ENCODE assay signal across 11 cellular contexts in genomic region chr2:197079832-197080555, GRCh38.
DNase-seq lines count a peak whose midpoint lies in the region; ATAC-seq and TF ChIP-seq lines count a peak whose summit lies in the region.
"Had no signal": no experiment of that assay in that cellular context is flagged by ENCODE, and none has a peak within 500 bp of the region (broad histone marks: within the 10 kb centered on the region; RNA-seq: fewer than 3 reads in every experiment).

No MANE protein-coding gene starts in this region.

- H3K9me3 Mint-ChIP-seq in activated CD8-positive, alpha-beta memory T cell treated with anti-CD3 and anti-CD28 coated beads, Interleukin-2, amount 10 ng/mL, durations not matched to agents 7 days and 5 days (ENCODE audit: low read depth) = no peaks in the 10 kb centered on the region

- DNase-seq in GM23248 (peak; percentile 45), NCI-H2227 treated with DMSO at 0.1 percent for 48 hours (lab: John Stamatoyannopoulos, UW) (peak; percentile 53), epithelial cell of esophagus (ENCODE audit: low read depth) (peak; percentile 4), pons (ENCODE audit: low spot score) (peak; percentile 65), OCI-LY7 (ENCODE audit: low spot score) (no peak), NCI-H1930 (lab: John Stamatoyannopoulos, UW) (no peak), colonic mucosa (no peak)
- no peak for DNase-seq in activated CD8-positive, alpha-beta memory T cell treated with anti-CD3 and anti-CD28 coated beads, Interleukin-2, amount 10 ng/mL, durations not matched to agents 7 days and 5 days
- DNase-seq: activated gamma-delta T cell, NCI-H1092 treated with DMSO at 0.1 percent for 48 hours, T-helper 9 cell had no signal

- 63 to 64% methylated on average over 6 of the region's 6 CpGs for WGBS in GM23248 (ENCODE audit: low coverage in 1 of 2, low lambda C conversion rate in 2 of 2, missing lambda C conversion rate in 2 of 2), 2 experiments

- TF ChIP-seq CTCF in epithelial cell of esophagus (IDR thresholded peaks at IDR 0.05; ENCODE audit: insufficient read depth, low read depth, low read length, missing control alignments) (no peak), OCI-LY7 (conservative IDR thresholded peaks at IDR 0.05; ENCODE audit: low read length) (no peak), colonic mucosa (IDR thresholded peaks at IDR 0.05) (no peak)

- H3K27ac ChIP-seq in GM23248 (no peak overlapping the region), OCI-LY7 (ENCODE audit: low read depth, low read length, poor library complexity, severe bottlenecking) (no peak overlapping the region), colonic mucosa (no peak overlapping the region)

- H3F3A ChIP-seq in GM23248 (ENCODE audit: insufficient read depth) = no peaks in the 10 kb centered on the region

- intact Hi-C loops in OCI-LY7 (cut with micrococcal nuclease; ENCODE audit: unreplicated experiment) (no loop called here), colonic mucosa (cut with DNase I) (no loop called here)

- CTCF ChIA-PET in OCI-LY7 (lab: Charles Lee; ENCODE audit: unreplicated experiment) = no interaction called here
- CTCF ChIA-PET in activated CD8-positive, alpha-beta memory T cell treated with anti-CD3 and anti-CD28 coated beads, Interleukin-2, amount 10 ng/mL, durations not matched to agents 7 days and 5 days (lab: Charles Lee) = interaction anchor here (1.4 kb wide), 1 partner anchor 9 kb away, joined by 3 read pairs; no protein-coding TSS in a partner anchor

- no peak overlapping the region for H3K27ac Mint-ChIP-seq in activated CD8-positive, alpha-beta memory T cell treated with anti-CD3 and anti-CD28 coated beads, Interleukin-2, amount 10 ng/mL, durations not matched to agents 7 days and 5 days

- H3K9me2 ChIP-seq in GM23248 (ENCODE audit: insufficient read depth) = no peaks in the 10 kb centered on the region
- no peaks in the 10 kb centered on the region for H3K9me2 ChIP-seq in OCI-LY7 (ENCODE audit: insufficient read depth, low read length)

- H3K27me3 ChIP-seq in GM23248 (replicated peaks; ENCODE audit: insufficient read depth) = no peaks in the 10 kb centered on the region
- H3K27me3 ChIP-seq in colonic mucosa = no peaks in the 10 kb centered on the region

- H3K4me2 ChIP-seq in GM23248 (ENCODE audit: unreplicated experiment) (peak overlapping the region; percentile 18), OCI-LY7 (ENCODE audit: low read length) (no peak overlapping the region)

- H2AFZ ChIP-seq in GM23248 = no peak overlapping the region
- H2AFZ ChIP-seq in OCI-LY7 (ENCODE audit: low read length) = no peak overlapping the region

- H3K9me3 ChIP-seq in GM23248 (ENCODE audit: low read depth) = no peaks in the 10 kb centered on the region
- no peaks in the 10 kb centered on the region for H3K9me3 ChIP-seq in OCI-LY7 (ENCODE audit: low read length)
- H3K9me3 ChIP-seq in colonic mucosa = no peaks in the 10 kb centered on the region

- no TSS peak for BruUV-seq in OCI-LY7 (replicated peaks; lab: Mats Ljungman, UMichigan)

- peaks cover 80% of the 10 kb centered on the region for H3K36me3 Mint-ChIP-seq in activated CD8-positive, alpha-beta memory T cell treated with anti-CD3 and anti-CD28 coated beads, Interleukin-2, amount 10 ng/mL, durations not matched to agents 7 days and 5 days

- POLR2A ChIA-PET in OCI-LY7 (lab: Charles Lee) = no interaction called here

- H3K9ac ChIP-seq in GM23248 (no peak overlapping the region), colonic mucosa (ENCODE audit: low read depth in 2 of 2, low read length in 2 of 2) (no peak overlapping the region)

- no peaks in the 10 kb centered on the region for H3K4me1 Mint-ChIP-seq in activated CD8-positive, alpha-beta memory T cell treated with anti-CD3 and anti-CD28 coated beads, Interleukin-2, amount 10 ng/mL, durations not matched to agents 7 days and 5 days

- H3K27me3 Mint-ChIP-seq in activated CD8-positive, alpha-beta memory T cell treated with anti-CD3 and anti-CD28 coated beads, Interleukin-2, amount 10 ng/mL, durations not matched to agents 7 days and 5 days = no peaks in the 10 kb centered on the region

- H3K4me3 Mint-ChIP-seq in activated CD8-positive, alpha-beta memory T cell treated with anti-CD3 and anti-CD28 coated beads, Interleukin-2, amount 10 ng/mL, durations not matched to agents 7 days and 5 days = no peak overlapping the region

- in situ Hi-C loops in GM23248 (cut with MboI) = no loop called here

- no peaks in the 10 kb centered on the region for H3K36me3 ChIP-seq in GM23248 (ENCODE audit: low read depth)
- H3K36me3 ChIP-seq in OCI-LY7 (ENCODE audit: insufficient read depth, low read length) = peaks cover 77% of the 10 kb centered on the region
- H3K36me3 ChIP-seq in colonic mucosa = no peaks in the 10 kb centered on the region

- peaks cover 14% of the 10 kb centered on the region for H3K4me1 ChIP-seq in GM23248 (ENCODE audit: insufficient read depth)
- no peaks in the 10 kb centered on the region for H3K4me1 ChIP-seq in OCI-LY7 (ENCODE audit: insufficient read depth, low read length, poor library complexity, severe bottlenecking)
- peaks cover 9% of the 10 kb centered on the region for H3K4me1 ChIP-seq in colonic mucosa

- H4K20me1 ChIP-seq in GM23248 (ENCODE audit: insufficient read depth) (no peaks in the 10 kb centered on the region), OCI-LY7 (ENCODE audit: insufficient read depth, low read length) (no peaks in the 10 kb centered on the region)

- no peak for ATAC-seq in activated CD8-positive, alpha-beta memory T cell treated with anti-CD3 and anti-CD28 coated beads, Interleukin-2, amount 10 ng/mL, durations not matched to agents 7 days and 5 days

- H3K4me3 ChIP-seq in GM23248 (no peak overlapping the region), epithelial cell of esophagus (ENCODE audit: low read length) (no peak overlapping the region), OCI-LY7 (ENCODE audit: low read depth, low read length, poor library complexity, severe bottlenecking) (no peak overlapping the region), colonic mucosa (no peak overlapping the region)

- H3K79me2 ChIP-seq in GM23248 (ENCODE audit: insufficient read depth) (no peaks in the 10 kb centered on the region), OCI-LY7 (ENCODE audit: insufficient read depth, low read depth, low read length) (no peaks in the 10 kb centered on the region)

Comparison
In these comparisons a context has a peak if more than half of its experiments do, and no peak if none do; other contexts are left out.
1. DNase-seq: peak in GM23248 (single experiment), NCI-H2227 treated with DMSO at 0.1 percent for 48 hours (single experiment), epithelial cell of esophagus (single experiment) and pons (single experiment); none in OCI-LY7 (single experiment), NCI-H1930 (0 of 2), colonic mucosa (single experiment) and activated CD8-positive, alpha-beta memory T cell treated with anti-CD3 and anti-CD28 coated beads, Interleukin-2, amount 10 ng/mL, durations not matched to agents 7 days and 5 days (single experiment).